26 cellular contexts compared by ENCODE assay signal in genomic region chr5:43357067-43357466, GRCh38. TPM values are rescaled to one million over a fixed set of nuclear protein-coding genes. Genes with fewer than 3 reads are reported as not detected.
"Had no signal": no experiment of that assay in that cellular context is flagged by ENCODE, and none has a peak within 500 bp of the region (broad histone marks: within the 10 kb centered on the region; RNA-seq: fewer than 3 reads in every experiment).

No MANE protein-coding gene starts in this region.

- H3K4me3 ChIP-seq: heart left ventricle, psoas muscle, upper lobe of left lung, vagina had no signal

- ATAC-seq: activated CD8-positive, alpha-beta T cell treated with anti-CD3 and anti-CD28 coated beads for 36 hours; activated naive CD8-positive, alpha-beta T cell treated with anti-CD3 and anti-CD28 coated beads, Interleukin-2, amount 50 U/mL, for 24 hours; activated T-cell treated with anti-CD3 and anti-CD28 coated beads, Interleukin-2, amount 50 U/mL, for 4 hours; activated T-helper 17 cell treated with anti-CD3 and anti-CD28 coated beads, Interleukin-2, amount 50 U/mL, for 72 hours; psoas muscle; stimulated activated memory B cell treated with anti-CD40 and anti-IgM and Interleukin-4, amounts not matched to agents 10 μg/mL and 1 μg/mL and 100 μg/mL, for 72 hours; stimulated activated naive CD8-positive, alpha-beta T cell treated with anti-CD3 and anti-CD28 coated beads, Interleukin-15, amount 100 ng/mL, for 72 hours; T-helper 17 cell; WTC11 had no signal

- H3K79me2 ChIP-seq: parathyroid adenoma had no signal

- H3K4me1 ChIP-seq: parathyroid adenoma, psoas muscle, upper lobe of left lung, vagina had no signal

- FAIRE-seq: small intestine had no signal

- H3K27ac ChIP-seq: heart left ventricle, parathyroid adenoma, psoas muscle, vagina had no signal

- H3K27me3 ChIP-seq: upper lobe of left lung, vagina had no signal

- H2AFZ ChIP-seq: parathyroid adenoma had no signal

- H3K36me3 ChIP-seq: heart left ventricle, upper lobe of left lung, vagina had no signal

- H3K9ac ChIP-seq: parathyroid adenoma had no signal

- DNase-seq: activated CD4-positive, alpha-beta T cell treated with anti-CD3 and anti-CD28 coated beads for 1 hour; activated CD4-positive, alpha-beta T cell treated with anti-CD3 and anti-CD28 coated beads, Interleukin-2, amount 10 ng/mL, durations not matched to agents 7 days and 5 days; activated CD8-positive, alpha-beta T cell treated with anti-CD3 and anti-CD28 coated beads for 36 hours; activated gamma-delta T cell treated with Interleukin-2 at 50 U/mL for 16 hours; activated naive CD8-positive, alpha-beta T cell treated with anti-CD3 and anti-CD28 coated beads, Interleukin-2, amount 50 U/mL, for 24 hours; activated T-cell treated with anti-CD3 and anti-CD28 coated beads, Interleukin-2, amount 50 U/mL, for 4 hours; amygdala; endodermal cell; heart left ventricle; naive B cell; occipital lobe; psoas muscle; small intestine; stimulated activated CD4-positive, alpha-beta T cell treated with anti-CD3 and anti-CD28 coated beads, Interleukin-4, amount 100 ng/mL, for 24 hours; stimulated activated naive CD8-positive, alpha-beta T cell treated with anti-CD3 and anti-CD28 coated beads, Interleukin-15, amount 100 ng/mL, for 72 hours; substantia nigra; T-helper 17 cell; T1000; upper lobe of left lung had no signal

- H3K9me3 ChIP-seq: psoas muscle, vagina had no signal

RNA-seq across cellular contexts. Expression of gene CCL28, which starts 55.1 kb away (rescaled TPM):
- total RNA-seq: mesothelial cell of epicardium, neural crest cell had no signal
